1 cellular context compared by ENCODE assay signal in genomic region chr3:54861248-54862067, GRCh38.
TF ChIP-seq lines count a peak whose summit lies in the region.

No MANE protein-coding gene starts in this region.

TF ChIP-seq in HepG2, 621 proteins besides CTCF, POLR2A, EP300 and RAD21:
- TF ChIP-seq, protein P1, sequence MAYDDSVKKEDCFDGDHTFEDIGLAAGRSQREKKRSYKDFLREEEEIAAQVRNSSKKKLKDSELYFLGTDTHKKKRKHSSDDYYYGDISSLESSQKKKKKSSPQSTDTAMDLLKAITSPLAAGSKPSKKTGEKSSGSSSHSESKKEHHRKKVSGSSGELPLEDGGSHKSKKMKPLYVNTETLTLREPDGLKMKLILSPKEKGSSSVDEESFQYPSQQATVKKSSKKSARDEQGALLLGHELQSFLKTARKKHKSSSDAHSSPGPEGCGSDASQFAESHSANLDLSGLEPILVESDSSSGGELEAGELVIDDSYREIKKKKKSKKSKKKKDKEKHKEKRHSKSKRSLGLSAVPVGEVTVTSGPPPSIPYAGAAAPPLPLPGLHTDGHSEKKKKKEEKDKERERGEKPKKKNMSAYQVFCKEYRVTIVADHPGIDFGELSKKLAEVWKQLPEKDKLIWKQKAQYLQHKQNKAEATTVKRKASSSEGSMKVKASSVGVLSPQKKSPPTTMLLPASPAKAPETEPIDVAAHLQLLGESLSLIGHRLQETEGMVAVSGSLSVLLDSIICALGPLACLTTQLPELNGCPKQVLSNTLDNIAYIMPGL (CRISPR knock-in tag; IDR thresholded peaks at IDR 0.05; ENCODE audit: borderline replicate concordance in 1 of 2, low read depth in 1 of 2) = no peak
- TF ChIP-seq, protein P2, sequence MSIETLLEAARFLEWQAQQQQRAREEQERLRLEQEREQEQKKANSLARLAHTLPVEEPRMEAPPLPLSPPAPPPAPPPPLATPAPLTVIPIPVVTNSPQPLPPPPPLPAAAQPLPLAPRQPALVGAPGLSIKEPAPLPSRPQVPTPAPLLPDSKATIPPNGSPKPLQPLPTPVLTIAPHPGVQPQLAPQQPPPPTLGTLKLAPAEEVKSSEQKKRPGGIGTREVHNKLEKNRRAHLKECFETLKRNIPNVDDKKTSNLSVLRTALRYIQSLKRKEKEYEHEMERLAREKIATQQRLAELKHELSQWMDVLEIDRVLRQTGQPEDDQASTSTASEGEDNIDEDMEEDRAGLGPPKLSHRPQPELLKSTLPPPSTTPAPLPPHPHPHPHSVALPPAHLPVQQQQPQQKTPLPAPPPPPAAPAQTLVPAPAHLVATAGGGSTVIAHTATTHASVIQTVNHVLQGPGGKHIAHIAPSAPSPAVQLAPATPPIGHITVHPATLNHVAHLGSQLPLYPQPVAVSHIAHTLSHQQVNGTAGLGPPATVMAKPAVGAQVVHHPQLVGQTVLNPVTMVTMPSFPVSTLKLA (IDR thresholded peaks at IDR 0.05) = 0 out of 2 replicates have a peak, but pooled peaks have one; percentile 9
- TF ChIP-seq MIER2 (CRISPR knock-in tag; IDR thresholded peaks at IDR 0.05) = no peak
